In genomic region chr11:106087815-106088435, GRCh38 we compare ENCODE assay signal across 8 cellular contexts. TPM values are rescaled to one million over a fixed set of nuclear protein-coding genes. Genes with fewer than 3 reads are reported as not detected.
DNase-seq lines count a peak whose midpoint lies in the region; TF ChIP-seq lines count a peak whose summit lies in the region.

No MANE protein-coding gene starts in this region.

- TF ChIP-seq POLR2A in breast epithelium (IDR thresholded peaks at IDR 0.05), result no peak

- H3K27me3 ChIP-seq in breast epithelium, result no peaks in the 10 kb centered on the region
- H3K27me3 ChIP-seq in kidney epithelial cell (ENCODE audit: control insufficient read depth, insufficient read depth, low read length), result no peaks in the 10 kb centered on the region

- peak; percentile 69 for TF ChIP-seq CTCF in GM12865 (IDR thresholded peaks at IDR 0.05; ENCODE audit: insufficient read depth, low read depth, low read length, missing control alignments)
- peak; percentile 54 to 71 (median 65) for TF ChIP-seq CTCF in breast epithelium (IDR thresholded peaks at IDR 0.05)
- peak; percentile 77 for TF ChIP-seq CTCF in kidney epithelial cell (IDR thresholded peaks at IDR 0.05; ENCODE audit: insufficient read depth, low read length, poor library complexity, severe bottlenecking)

- H3K9me3 ChIP-seq in breast epithelium, result no peaks in the 10 kb centered on the region

- DNase-seq in A172 (ENCODE audit: low spot score), result peak; percentile 38
- DNase-seq in GM12865 (ENCODE audit: low read depth), result peak; percentile 61
- DNase-seq in Kasumi-1 (lab: John Stamatoyannopoulos, UW), result peak; percentile 56 to 73
- peak; percentile 16 for DNase-seq in T follicular helper cell (ENCODE audit: low read depth)
- peak; percentile 27 to 55 for DNase-seq in breast epithelium (ENCODE audit: low spot score in 2 of 2)
- DNase-seq in kidney epithelial cell (ENCODE audit: low read depth), result no peak
- peak; percentile 47 for DNase-seq in stimulated activated CD4-positive, alpha-beta T cell treated with anti-CD3 and anti-CD28 coated beads, Interleukin-4, amount 100 ng/mL, for 24 hours
- no peak for DNase-seq in NK-92 treated with Interleukin-12 subunit alpha and Interleukin-12 subunit beta, amount 100 ng/mL, for 24 hours (lab: John Stamatoyannopoulos, UW)

- H3K36me3 ChIP-seq in breast epithelium, result no peaks in the 10 kb centered on the region
- no peaks in the 10 kb centered on the region for H3K36me3 ChIP-seq in kidney epithelial cell (ENCODE audit: control insufficient read depth, insufficient read depth, low read length)

- no peak overlapping the region for H3K27ac ChIP-seq in breast epithelium

- intact Hi-C loops in breast epithelium (cut with DNase I; ENCODE audit: low total_unique reads), result loop anchor here (2.0 kb wide), 1 partner anchor 31 kb away; no protein-coding TSS in a partner anchor

- H3K4me3 ChIP-seq in GM12865 (ENCODE audit: low read depth, low read length) (no peak overlapping the region), breast epithelium (no peak overlapping the region), kidney epithelial cell (ENCODE audit: low read depth, low read length) (no peak overlapping the region)

- H3K4me1 ChIP-seq in breast epithelium, result no peaks in the 10 kb centered on the region

RNA-seq across cellular contexts. Expression of gene AASDHPPT, which starts 10.5 kb away (rescaled TPM):
- total RNA-seq in A172 (2014; rRNA removed; shearing (Covaris generic)), result 42.8 and 50.1 TPM in 2 replicates
- total RNA-seq in breast epithelium (10 to 100 TPM; 28.6 to 59.7 (median 36.4) TPM), kidney epithelial cell (57.7 and 62.9 TPM in 2 replicates)

RNA-seq across cellular contexts. Expression of gene KBTBD3, which starts 10.8 kb away (rescaled TPM):
- total RNA-seq in A172 (2014; rRNA removed; shearing (Covaris generic)), result 1.3 and 7.4 TPM in 2 replicates
- total RNA-seq in breast epithelium, result 10 to 100 TPM in 2 of 3 donors, 1 to 10 TPM in 1; 5.0 to 15.4 (median 13.6) TPM
- total RNA-seq in kidney epithelial cell, result 1.6 and 3.6 TPM in 2 replicates

Comparison
In these comparisons a context has a peak if more than half of its experiments do, and no peak if none do; other contexts are left out.
1. DNase-seq: peak in A172 (single experiment), GM12865 (single experiment), Kasumi-1 (2 of 2), T follicular helper cell (single experiment), breast epithelium (2 of 2) and stimulated activated CD4-positive, alpha-beta T cell treated with anti-CD3 and anti-CD28 coated beads, Interleukin-4, amount 100 ng/mL, for 24 hours (single experiment); none in kidney epithelial cell (single experiment) and NK-92 treated with Interleukin-12 subunit alpha and Interleukin-12 subunit beta, amount 100 ng/mL, for 24 hours (single experiment).
2. Peak in every context shown above with its lines, with median percentiles within 50 percentile points of each other: CTCF ChIP-seq.